14 cellular contexts compared by ENCODE assay signal in the genomic region with DNA sequence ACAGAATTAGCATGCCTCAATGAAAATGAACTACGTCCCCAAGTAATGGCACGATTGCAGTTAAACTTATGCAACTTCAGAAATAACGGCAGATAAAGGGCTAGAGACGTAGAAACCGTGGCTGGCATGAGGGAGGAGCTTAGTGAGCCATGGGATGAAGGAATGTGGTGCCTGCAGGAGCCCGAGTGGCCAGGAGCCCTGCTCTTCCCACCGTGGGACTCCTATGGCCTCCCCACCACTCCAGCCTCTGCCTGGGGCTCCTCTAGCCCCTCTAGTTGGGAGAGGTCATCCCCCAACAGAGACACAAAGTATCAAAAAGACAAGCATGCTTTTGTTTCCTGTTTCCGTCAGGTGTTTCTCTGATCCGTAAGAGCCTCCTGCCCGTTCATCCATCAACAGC.
A peak's percentile ranks its signal among the peaks of the same experiment; 100 is the strongest.
DNase-seq lines count a peak whose midpoint lies in the region; ATAC-seq and TF ChIP-seq lines count a peak whose summit lies in the region.
"Had no signal": no experiment of that assay in that cellular context is flagged by ENCODE, and none has a peak within 500 bp of the region (broad histone marks: within the 10 kb centered on the region; RNA-seq: fewer than 3 reads in every experiment).

No MANE protein-coding gene starts in this region.

- no peaks in the 10 kb centered on the region for H3K4me1 Mint-ChIP-seq in activated naive CD8-positive, alpha-beta T cell treated with anti-CD3 and anti-CD28 coated beads, Interleukin-2, amount 50 U/mL, for 24 hours
- H3K4me1 Mint-ChIP-seq: CD4-positive, alpha-beta memory T cell; IgD-negative memory B cell had no signal

- no peak for ATAC-seq in left cardiac atrium
- ATAC-seq in heart left ventricle: no peak
- no peak for ATAC-seq in lower lobe of right lung
- no peak for ATAC-seq in aorta (ENCODE audit: low FRiP score)
- ATAC-seq in activated naive CD8-positive, alpha-beta T cell treated with anti-CD3 and anti-CD28 coated beads, Interleukin-2, amount 50 U/mL, for 24 hours: no peak
- ATAC-seq in GM19395 (IDR thresholded peaks at IDR 0.05; ENCODE audit: unreplicated experiment): no peak

- intact Hi-C loops in left cardiac atrium (cut with DNase I) (no loop called here), heart left ventricle (cut with DNase I) (no loop called here), lower lobe of right lung (cut with DNase I) (no loop called here), aorta (cut with DNase I) (no loop called here)

- CTCF ChIA-PET in HEK293 (lab: Yijun Ruan, JAX): no interaction called here

- H3K27ac Mint-ChIP-seq in activated naive CD8-positive, alpha-beta T cell treated with anti-CD3 and anti-CD28 coated beads, Interleukin-2, amount 50 U/mL, for 24 hours: no peak overlapping the region
- H3K27ac Mint-ChIP-seq: IgD-negative memory B cell had no signal

- H3K9me3 Mint-ChIP-seq in activated naive CD8-positive, alpha-beta T cell treated with anti-CD3 and anti-CD28 coated beads, Interleukin-2, amount 50 U/mL, for 24 hours: peaks cover 24% of the 10 kb centered on the region

- WGBS in heart left ventricle, 4 donors: 40 to 43% (median 41%) methylated on average over 10 of the region's 10 CpGs
- 40 to 48% methylated on average over 10 of the region's 10 CpGs for WGBS in aorta, 2 donors

- POLR2A ChIA-PET in HEK293 (lab: Yijun Ruan, JAX): interaction anchor here (0.6 kb wide), 1 partner anchor 557 kb away, joined by 3 read pairs; no protein-coding TSS in a partner anchor

- H3K4me3 Mint-ChIP-seq in activated naive CD8-positive, alpha-beta T cell treated with anti-CD3 and anti-CD28 coated beads, Interleukin-2, amount 50 U/mL, for 24 hours: no peak overlapping the region
- H3K4me3 Mint-ChIP-seq: CD4-positive, alpha-beta memory T cell; IgD-negative memory B cell had no signal

- H3K9me3 ChIP-seq in heart left ventricle (peaks cover 0 to 33% (median 20%) of the 10 kb centered on the region in 12 donors), HEK293 (ENCODE audit: control insufficient read depth, insufficient read depth, low read depth, low read length) (no peaks in the 10 kb centered on the region), lower lobe of right lung (peaks cover 19% of the 10 kb centered on the region), aorta (ENCODE audit: control insufficient read depth, low read length) (peaks cover 4% of the 10 kb centered on the region)

- no peak overlapping the region for H3K27ac ChIP-seq in heart left ventricle
- no peak overlapping the region for H3K27ac ChIP-seq in HEK293 (ENCODE audit: extremely low read depth, low read depth, low read length)
- H3K27ac ChIP-seq in lower lobe of right lung: no peak overlapping the region
- H3K27ac ChIP-seq in aorta (ENCODE audit: low read depth in 1 of 2, low read length in 2 of 2): no peak overlapping the region

- H3K4me1 ChIP-seq in heart left ventricle (no peaks in the 10 kb centered on the region), HEK293 (ENCODE audit: control insufficient read depth, insufficient read depth, low read length) (no peaks in the 10 kb centered on the region), lower lobe of right lung (no peaks in the 10 kb centered on the region), aorta (ENCODE audit: control insufficient read depth in 1 of 2, insufficient read depth in 2 of 2, low read length in 2 of 2) (no peaks in the 10 kb centered on the region)

- H3K4me3 ChIP-seq in heart left ventricle (no peak overlapping the region), HEK293 (ENCODE audit: low read depth, low read length) (no peak overlapping the region), lower lobe of right lung (no peak overlapping the region), aorta (ENCODE audit: low read length in 2 of 2) (no peak overlapping the region)

- H3K27me3 Mint-ChIP-seq in activated naive CD8-positive, alpha-beta T cell treated with anti-CD3 and anti-CD28 coated beads, Interleukin-2, amount 50 U/mL, for 24 hours: peaks cover 22% of the 10 kb centered on the region

- DNase-seq in left cardiac atrium (peak; percentile 2), heart left ventricle (no peak), lower lobe of right lung (peak; percentile 5), aorta (peak; percentile 3 to 33), NCI-H146 (lab: John Stamatoyannopoulos, UW) (no peak)
- DNase-seq in activated naive CD8-positive, alpha-beta T cell treated with anti-CD3 and anti-CD28 coated beads, Interleukin-2, amount 50 U/mL, for 24 hours: no peak
- DNase-seq: DMS153, DMS79 treated with DMSO at 0.1 percent for 48 hours, GDM1, HCEC 1CT had no signal

- H3K36me3 ChIP-seq in heart left ventricle: no peaks in the 10 kb centered on the region
- H3K36me3 ChIP-seq in HEK293 (ENCODE audit: control insufficient read depth in 2 of 2, insufficient read depth in 1 of 2, low read length in 2 of 2): no peaks in the 10 kb centered on the region
- H3K36me3 ChIP-seq in lower lobe of right lung: no peaks in the 10 kb centered on the region
- H3K36me3 ChIP-seq in aorta (ENCODE audit: control insufficient read depth in 1 of 2, insufficient read depth in 2 of 2, low read length in 1 of 2): no peaks in the 10 kb centered on the region

- TF ChIP-seq CTCF in heart left ventricle (IDR thresholded peaks at IDR 0.05) (no peak), HEK293 (tag by site-specific recombination; IDR thresholded peaks at IDR 0.05) (no peak), lower lobe of right lung (IDR thresholded peaks at IDR 0.05) (no peak)

- H3K27me3 ChIP-seq in heart left ventricle (peaks cover 0 to 31% (median 11%) of the 10 kb centered on the region in 9 donors), lower lobe of right lung (ENCODE audit: low read depth) (peaks cover 42% of the 10 kb centered on the region), aorta (ENCODE audit: control insufficient read depth in 1 of 2, insufficient read depth in 2 of 2, low read length in 1 of 2) (no peaks in the 10 kb centered on the region)

- no peak for TF ChIP-seq POLR2A in heart left ventricle (IDR thresholded peaks at IDR 0.05)

- peaks cover 3% of the 10 kb centered on the region for H3K36me3 Mint-ChIP-seq in activated naive CD8-positive, alpha-beta T cell treated with anti-CD3 and anti-CD28 coated beads, Interleukin-2, amount 50 U/mL, for 24 hours (ENCODE audit: low read depth)

TF ChIP-seq in HEK293, 187 proteins besides CTCF, POLR2A, EP300 and RAD21:
- no peak for TF ChIP-seq KLF9 (tag by site-specific recombination; IDR thresholded peaks at IDR 0.05; ENCODE audit: low read depth)
- TF ChIP-seq, protein P1, sequence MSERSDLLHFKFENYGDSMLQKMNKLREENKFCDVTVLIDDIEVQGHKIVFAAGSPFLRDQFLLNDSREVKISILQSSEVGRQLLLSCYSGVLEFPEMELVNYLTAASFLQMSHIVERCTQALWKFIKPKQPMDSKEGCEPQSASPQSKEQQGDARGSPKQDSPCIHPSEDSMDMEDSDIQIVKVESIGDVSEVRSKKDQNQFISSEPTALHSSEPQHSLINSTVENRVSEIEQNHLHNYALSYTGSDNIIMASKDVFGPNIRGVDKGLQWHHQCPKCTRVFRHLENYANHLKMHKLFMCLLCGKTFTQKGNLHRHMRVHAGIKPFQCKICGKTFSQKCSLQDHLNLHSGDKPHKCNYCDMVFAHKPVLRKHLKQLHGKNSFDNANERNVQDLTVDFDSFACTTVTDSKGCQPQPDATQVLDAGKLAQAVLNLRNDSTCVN (tag by site-specific recombination; optimal IDR thresholded peaks at IDR 0.05): peak; percentile 2
- TF ChIP-seq, protein P2, sequence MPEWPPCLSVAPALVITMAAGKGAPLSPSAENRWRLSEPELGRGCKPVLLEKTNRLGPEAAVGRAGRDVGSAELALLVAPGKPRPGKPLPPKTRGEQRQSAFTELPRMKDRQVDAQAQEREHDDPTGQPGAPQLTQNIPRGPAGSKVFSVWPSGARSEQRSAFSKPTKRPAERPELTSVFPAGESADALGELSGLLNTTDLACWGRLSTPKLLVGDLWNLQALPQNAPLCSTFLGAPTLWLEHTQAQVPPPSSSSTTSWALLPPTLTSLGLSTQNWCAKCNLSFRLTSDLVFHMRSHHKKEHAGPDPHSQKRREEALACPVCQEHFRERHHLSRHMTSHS (tag by site-specific recombination; IDR thresholded peaks at IDR 0.05): no peak
- TF ChIP-seq ZNF239 (tag by site-specific recombination; IDR thresholded peaks at IDR 0.05): no peak
- TF ChIP-seq PRDM1 (tag by site-specific recombination; IDR thresholded peaks at IDR 0.05): no peak
- no peak for TF ChIP-seq ZNF112 (tag by site-specific recombination; IDR thresholded peaks at IDR 0.05)
- TF ChIP-seq, protein P3, sequence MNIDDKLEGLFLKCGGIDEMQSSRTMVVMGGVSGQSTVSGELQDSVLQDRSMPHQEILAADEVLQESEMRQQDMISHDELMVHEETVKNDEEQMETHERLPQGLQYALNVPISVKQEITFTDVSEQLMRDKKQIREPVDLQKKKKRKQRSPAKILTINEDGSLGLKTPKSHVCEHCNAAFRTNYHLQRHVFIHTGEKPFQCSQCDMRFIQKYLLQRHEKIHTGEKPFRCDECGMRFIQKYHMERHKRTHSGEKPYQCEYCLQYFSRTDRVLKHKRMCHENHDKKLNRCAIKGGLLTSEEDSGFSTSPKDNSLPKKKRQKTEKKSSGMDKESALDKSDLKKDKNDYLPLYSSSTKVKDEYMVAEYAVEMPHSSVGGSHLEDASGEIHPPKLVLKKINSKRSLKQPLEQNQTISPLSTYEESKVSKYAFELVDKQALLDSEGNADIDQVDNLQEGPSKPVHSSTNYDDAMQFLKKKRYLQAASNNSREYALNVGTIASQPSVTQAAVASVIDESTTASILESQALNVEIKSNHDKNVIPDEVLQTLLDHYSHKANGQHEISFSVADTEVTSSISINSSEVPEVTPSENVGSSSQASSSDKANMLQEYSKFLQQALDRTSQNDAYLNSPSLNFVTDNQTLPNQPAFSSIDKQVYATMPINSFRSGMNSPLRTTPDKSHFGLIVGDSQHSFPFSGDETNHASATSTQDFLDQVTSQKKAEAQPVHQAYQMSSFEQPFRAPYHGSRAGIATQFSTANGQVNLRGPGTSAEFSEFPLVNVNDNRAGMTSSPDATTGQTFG (tag by site-specific recombination; IDR thresholded peaks at IDR 0.05; ENCODE audit: borderline replicate concordance): no peak

Comparison
In these comparisons a context has a peak if more than half of its experiments do, and no peak if none do; other contexts are left out.
1. DNase-seq: peak in left cardiac atrium (single experiment), lower lobe of right lung (single experiment) and aorta (2 of 2); none in heart left ventricle (0 of 5), NCI-H146 (single experiment) and activated naive CD8-positive, alpha-beta T cell treated with anti-CD3 and anti-CD28 coated beads, Interleukin-2, amount 50 U/mL, for 24 hours (single experiment).